In the genomic region with DNA sequence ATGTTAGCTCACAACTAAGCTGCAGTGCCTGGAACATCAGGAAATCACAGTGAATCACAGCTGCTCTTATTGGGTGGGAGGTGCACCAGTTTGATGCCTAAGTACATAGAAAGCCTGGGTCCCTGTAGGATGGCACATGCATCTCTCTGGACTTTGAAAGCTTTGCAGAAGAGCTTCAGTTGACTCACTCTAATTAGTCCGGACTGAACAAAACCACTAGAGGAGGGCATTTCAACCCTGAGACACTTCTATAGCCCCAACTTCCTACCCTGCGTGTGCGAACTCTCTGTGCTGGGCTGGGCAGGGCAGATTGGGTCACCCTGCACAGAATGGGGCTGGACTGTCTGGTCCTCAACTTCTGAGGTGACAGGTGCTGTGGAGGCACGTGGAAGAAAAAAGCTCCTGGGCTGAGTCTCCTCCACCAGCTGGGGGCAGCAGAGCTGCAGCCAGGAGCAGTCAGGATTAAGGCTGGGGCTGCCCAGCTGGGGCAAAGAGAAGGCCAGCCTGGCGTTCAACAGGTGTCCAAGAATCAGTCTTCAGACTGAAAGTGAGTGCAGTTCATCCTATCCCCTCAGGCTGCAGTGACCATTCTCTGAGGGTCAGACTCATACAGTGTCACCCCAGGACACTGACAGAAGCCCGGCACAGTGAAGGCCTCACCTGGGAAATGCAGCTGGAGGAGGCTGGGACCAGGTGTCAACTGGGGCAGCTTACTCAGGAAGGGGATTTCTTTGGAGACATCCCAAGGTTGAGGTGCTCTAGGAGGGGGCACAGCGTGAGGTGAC, we compare ENCODE assay signal across 9 cellular contexts. TPM values are rescaled to one million over a fixed set of nuclear protein-coding genes. Genes with fewer than 3 reads are reported as not detected.
A peak's percentile ranks its signal among the peaks of the same experiment; 100 is the strongest.
DNase-seq lines count a peak whose midpoint lies in the region; ATAC-seq and TF ChIP-seq lines count a peak whose summit lies in the region.
"Had no signal": no experiment of that assay in that cellular context is flagged by ENCODE, and none has a peak within 500 bp of the region (broad histone marks: within the 10 kb centered on the region; RNA-seq: fewer than 3 reads in every experiment).

No MANE protein-coding gene starts in this region.

- peaks cover 7% of the 10 kb centered on the region for H3K4me1 Mint-ChIP-seq in activated naive CD8-positive, alpha-beta T cell treated with anti-CD3 and anti-CD28 coated beads, Interleukin-2, amount 10 ng/mL, durations not matched to agents 7 days and 5 days

- 32% methylated on average over 5 of the region's 7 CpGs for WGBS in right lobe of liver (ENCODE audit: insufficient coverage, low coverage, low lambda C conversion rate, missing lambda C conversion rate)

- TF ChIP-seq POLR2A in right lobe of liver (IDR thresholded peaks at IDR 0.05), result no peak

- peak; percentile 72 for ATAC-seq in activated naive CD8-positive, alpha-beta T cell treated with anti-CD3 and anti-CD28 coated beads, Interleukin-2, amount 10 ng/mL, durations not matched to agents 7 days and 5 days (ENCODE audit: low read depth)
- peak; percentile 85 to 96 (median 92) for ATAC-seq in right lobe of liver
- ATAC-seq in GM21367 (IDR thresholded peaks at IDR 0.05; ENCODE audit: unreplicated experiment), result no peak
- no peak for ATAC-seq in GM21447 (IDR thresholded peaks at IDR 0.05; ENCODE audit: unreplicated experiment)

- peaks cover 0 to 8% (median 0%) of the 10 kb centered on the region in 4 donors for H3K9me3 ChIP-seq in right lobe of liver
- H3K9me3 ChIP-seq: neutrophil had no signal

- H3K4me3 ChIP-seq in right lobe of liver, result no peak overlapping the region

- H3K36me3 ChIP-seq in right lobe of liver, result no peaks in the 10 kb centered on the region
- H3K36me3 ChIP-seq: neutrophil had no signal

- TF ChIP-seq CTCF in right lobe of liver (IDR thresholded peaks at IDR 0.05), result peak; percentile 50 to 78 (median 70)

- H3K27ac Mint-ChIP-seq in activated naive CD8-positive, alpha-beta T cell treated with anti-CD3 and anti-CD28 coated beads, Interleukin-2, amount 10 ng/mL, durations not matched to agents 7 days and 5 days, result no peak overlapping the region

- H3K27me3 ChIP-seq in right lobe of liver, result no peaks in the 10 kb centered on the region
- H3K27me3 ChIP-seq: neutrophil had no signal

- H3K9me3 Mint-ChIP-seq in activated naive CD8-positive, alpha-beta T cell treated with anti-CD3 and anti-CD28 coated beads, Interleukin-2, amount 10 ng/mL, durations not matched to agents 7 days and 5 days, result no peaks in the 10 kb centered on the region

- intact Hi-C loops in right lobe of liver (cut with DNase I), result no loop called here

- POLR2A ChIA-PET in activated naive CD8-positive, alpha-beta T cell treated with anti-CD3 and anti-CD28 coated beads, Interleukin-2, amount 10 ng/mL, durations not matched to agents 7 days and 5 days (lab: Charles Lee), result no interaction called here

- no peak overlapping the region for H3K27ac ChIP-seq in right lobe of liver
- H3K27ac ChIP-seq: neutrophil had no signal

- no peaks in the 10 kb centered on the region for H3K36me3 Mint-ChIP-seq in activated naive CD8-positive, alpha-beta T cell treated with anti-CD3 and anti-CD28 coated beads, Interleukin-2, amount 10 ng/mL, durations not matched to agents 7 days and 5 days

- DNase-seq in NCI-H345 (lab: John Stamatoyannopoulos, UW), result peak; percentile 1
- no peak for DNase-seq in NCI-H345 treated with DMSO at 0.1 percent for 48 hours (lab: John Stamatoyannopoulos, UW; ENCODE audit: unreplicated experiment)
- DNase-seq in HuH-7 (ENCODE audit: low spot score), result peak; percentile 30
- DNase-seq in activated naive CD8-positive, alpha-beta T cell treated with anti-CD3 and anti-CD28 coated beads, Interleukin-2, amount 10 ng/mL, durations not matched to agents 7 days and 5 days, result peak; percentile 47
- peak; percentile 58 to 68 (median 63) for DNase-seq in right lobe of liver
- DNase-seq in stimulated activated naive CD4-positive, alpha-beta T cell (lab: John Stamatoyannopoulos, UW), result no peak

- no peaks in the 10 kb centered on the region for H3K4me1 ChIP-seq in right lobe of liver

- H3K27me3 Mint-ChIP-seq in activated naive CD8-positive, alpha-beta T cell treated with anti-CD3 and anti-CD28 coated beads, Interleukin-2, amount 10 ng/mL, durations not matched to agents 7 days and 5 days, result peaks cover 6% of the 10 kb centered on the region

- H3K4me3 Mint-ChIP-seq in activated naive CD8-positive, alpha-beta T cell treated with anti-CD3 and anti-CD28 coated beads, Interleukin-2, amount 10 ng/mL, durations not matched to agents 7 days and 5 days, result no peak overlapping the region

RNA-seq across cellular contexts. Expression of gene GGTLC2, which starts 22.1 kb away (rescaled TPM):
- not detected for total RNA-seq in activated naive CD8-positive, alpha-beta T cell treated with anti-CD3 and anti-CD28 coated beads, Interleukin-2, amount 10 ng/mL, durations not matched to agents 7 days and 5 days
- not detected for total RNA-seq in right lobe of liver

Comparison
In these comparisons a context has a peak if more than half of its experiments do, and no peak if none do; other contexts are left out.
1. DNase-seq: peak in NCI-H345 (single experiment), HuH-7 (single experiment), activated naive CD8-positive, alpha-beta T cell treated with anti-CD3 and anti-CD28 coated beads, Interleukin-2, amount 10 ng/mL, durations not matched to agents 7 days and 5 days (single experiment) and right lobe of liver (3 of 3); none in NCI-H345 treated with DMSO at 0.1 percent for 48 hours (single experiment) and stimulated activated naive CD4-positive, alpha-beta T cell (0 of 6).
2. ATAC-seq: peak in activated naive CD8-positive, alpha-beta T cell treated with anti-CD3 and anti-CD28 coated beads, Interleukin-2, amount 10 ng/mL, durations not matched to agents 7 days and 5 days (single experiment) and right lobe of liver (4 of 4); none in GM21367 (single experiment) and GM21447 (single experiment).